In the genomic region with DNA sequence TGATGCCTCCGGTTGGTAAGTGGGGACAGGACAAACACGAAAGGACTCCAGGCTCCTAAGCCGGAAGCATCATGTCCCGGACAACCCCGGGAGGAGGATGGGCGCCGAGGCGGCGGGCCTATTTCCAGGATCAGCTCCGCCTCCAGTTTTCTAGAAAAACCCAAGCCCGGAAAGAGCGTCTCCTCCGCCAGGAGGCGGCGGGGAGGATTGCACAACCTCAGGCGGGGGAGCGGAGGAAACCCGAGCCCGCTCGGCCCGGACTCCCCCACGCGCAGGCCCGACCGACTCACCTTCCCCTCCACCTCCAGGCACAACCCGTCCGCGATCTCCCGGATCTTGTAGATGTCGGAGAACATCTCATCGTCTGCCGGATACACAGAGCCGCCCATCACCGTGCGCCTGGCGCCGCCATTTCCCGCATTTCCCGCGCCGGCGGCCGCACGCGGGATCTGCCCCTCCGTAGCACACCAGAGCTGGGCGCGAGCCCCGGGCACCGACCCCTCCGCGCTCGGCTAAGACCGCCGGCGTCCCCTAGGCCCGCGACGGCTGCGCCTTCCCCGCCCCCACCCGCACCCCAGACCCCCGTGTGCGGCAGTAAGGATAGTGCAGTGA, we compare ENCODE assay signal across 8 cellular contexts. TPM values are rescaled to one million over a fixed set of nuclear protein-coding genes. Genes with fewer than 3 reads are reported as not detected.
DNase-seq lines count a peak whose midpoint lies in the region; ATAC-seq and TF ChIP-seq lines count a peak whose summit lies in the region.

No MANE protein-coding gene starts in this region.

- peaks cover 27% of the 10 kb centered on the region for H3K4me1 Mint-ChIP-seq in Caco-2 (ENCODE audit: low read depth, unreplicated experiment)

- H3K36me3 ChIP-seq in Caco-2 (ENCODE audit: control insufficient read depth, insufficient read depth, low read length) (peaks cover 20% of the 10 kb centered on the region), OCI-LY7 (ENCODE audit: insufficient read depth, low read length) (peaks cover 62% of the 10 kb centered on the region), esophagus (ENCODE audit: control insufficient read depth in 2 of 2, insufficient read depth in 2 of 2, low read length in 1 of 2) (peaks cover 4 to 16% of the 10 kb centered on the region in 2 donors), muscle layer of colon (ENCODE audit: insufficient read depth, low read length) (peaks cover 46% of the 10 kb centered on the region)

- H3K9me3 ChIP-seq in Caco-2 (no peaks in the 10 kb centered on the region), OCI-LY7 (ENCODE audit: low read length) (no peaks in the 10 kb centered on the region), esophagus (ENCODE audit: control insufficient read depth in 2 of 2, insufficient read depth in 1 of 2, low read depth in 1 of 2, low read length in 1 of 2) (no peaks in the 10 kb centered on the region), muscle layer of colon (ENCODE audit: low read length) (no peaks in the 10 kb centered on the region)

- H3K4me1 ChIP-seq in Caco-2, result peaks cover 47% of the 10 kb centered on the region
- H3K4me1 ChIP-seq in OCI-LY7 (ENCODE audit: insufficient read depth, low read length, poor library complexity, severe bottlenecking), result peaks cover 46% of the 10 kb centered on the region
- H3K4me1 ChIP-seq in esophagus (ENCODE audit: control insufficient read depth in 2 of 2, insufficient read depth in 2 of 2, low read length in 1 of 2), result peaks cover 3 to 4% of the 10 kb centered on the region in 2 donors
- peaks cover 42% of the 10 kb centered on the region for H3K4me1 ChIP-seq in muscle layer of colon (ENCODE audit: insufficient read depth, low read length)

- POLR2A ChIA-PET in Caco-2 (lab: Charles Lee) (interaction anchor here (0.6 to 2.6 kb wide), 5 partner anchors 10 to 77 kb away, joined by 3 to 26 read pairs (median 12); partner anchors contain the start of gene SLC25A30), OCI-LY7 (lab: Charles Lee) (interaction anchor here (0.7 to 2.3 kb wide), 6 partner anchors 9 to 915 kb away, joined by 3 to 24 read pairs (median 4); partner anchors contain the start of gene COG3)

- BruUV-seq in Caco-2 (replicated peaks; lab: Mats Ljungman, UMichigan), result TSS peak; percentile 33
- BruUV-seq in OCI-LY7 (replicated peaks; lab: Mats Ljungman, UMichigan), result no TSS peak

- peaks cover 84% of the 10 kb centered on the region for H3K36me3 Mint-ChIP-seq in Caco-2 (ENCODE audit: insufficient read depth, unreplicated experiment)

- H3K79me2 ChIP-seq in OCI-LY7 (ENCODE audit: insufficient read depth, low read depth, low read length), result peaks cover 69% of the 10 kb centered on the region

- H3K27me3 Mint-ChIP-seq in Caco-2 (ENCODE audit: insufficient read depth, unreplicated experiment), result no peaks in the 10 kb centered on the region

- H3K4me3 Mint-ChIP-seq in Caco-2 (ENCODE audit: unreplicated experiment), result peak overlapping the region; percentile 94

- no peaks in the 10 kb centered on the region for H3K27me3 ChIP-seq in Caco-2 (replicated peaks; ENCODE audit: control insufficient read depth, insufficient read depth, low read length)
- no peaks in the 10 kb centered on the region for H3K27me3 ChIP-seq in esophagus (ENCODE audit: control insufficient read depth in 1 of 2, insufficient read depth in 2 of 2, low read length in 2 of 2)
- H3K27me3 ChIP-seq in muscle layer of colon (ENCODE audit: control insufficient read depth in 1 of 2, insufficient read depth in 2 of 2, low read length in 2 of 2), result no peaks in the 10 kb centered on the region

- peak overlapping the region; percentile 79 for H3K4me3 ChIP-seq in Caco-2 (ENCODE audit: low read depth, low read length)
- H3K4me3 ChIP-seq in OCI-LY7 (ENCODE audit: low read depth, low read length, poor library complexity, severe bottlenecking), result peak overlapping the region; percentile 82
- H3K4me3 ChIP-seq in esophagus (ENCODE audit: low read depth in 1 of 2, low read length in 2 of 2), result peak overlapping the region; percentile 80 to 98
- peak overlapping the region; percentile 82 to 100 for H3K4me3 ChIP-seq in muscle layer of colon (ENCODE audit: low read depth in 1 of 2, low read length in 2 of 2)

- H3K9me3 Mint-ChIP-seq in Caco-2 (ENCODE audit: unreplicated experiment), result no peaks in the 10 kb centered on the region

- 1% methylated on average over 64 of the region's 64 CpGs for WGBS in esophagus, 2 donors

- peak; percentile 28 for ATAC-seq in GM19468 (IDR thresholded peaks at IDR 0.05; ENCODE audit: extremely low read depth, unreplicated experiment)

- H3K27ac Mint-ChIP-seq in Caco-2 (ENCODE audit: unreplicated experiment), result peak overlapping the region; percentile 98

- H3K27ac ChIP-seq in OCI-LY7 (ENCODE audit: low read depth, low read length, poor library complexity, severe bottlenecking) (peak overlapping the region; percentile 78), esophagus (ENCODE audit: low read depth in 2 of 2, low read length in 1 of 2) (peak overlapping the region; percentile 99 to 100), muscle layer of colon (ENCODE audit: low read depth, low read length) (peak overlapping the region; percentile 100)

- intact Hi-C loops in Caco-2 (cut with micrococcal nuclease; ENCODE audit: unreplicated experiment), result loop anchor here (1.0 to 2.0 kb wide), 4 partner anchors 54 to 186 kb away; partner anchors contain the start of genes COG3 and SLC25A30
- intact Hi-C loops in OCI-LY7 (cut with micrococcal nuclease; ENCODE audit: unreplicated experiment), result loop anchor here (2.0 to 5.0 kb wide), 3 partner anchors 124 to 842 kb away; partner anchors contain the start of genes COG3, LCP1 and TSC22D1

- peak; percentile 45 to 59 for TF ChIP-seq CTCF in Caco-2 (IDR thresholded peaks at IDR 0.05; ENCODE audit: insufficient read depth in 1 of 2, low read depth in 1 of 2, low read length in 1 of 2, severe bottlenecking in 1 of 2, unreplicated experiment in 1 of 2)
- TF ChIP-seq CTCF in OCI-LY7 (conservative IDR thresholded peaks at IDR 0.05; ENCODE audit: low read length), result peak; percentile 54

- peaks cover 48% of the 10 kb centered on the region for H4K20me1 ChIP-seq in OCI-LY7 (ENCODE audit: insufficient read depth, low read length)

- H3K4me2 ChIP-seq in OCI-LY7 (ENCODE audit: low read length), result peak overlapping the region; percentile 82

- CTCF ChIA-PET in Caco-2 (lab: Charles Lee) (interaction anchor here (0.6 to 1.4 kb wide), 5 partner anchors 9 to 181 kb away, joined by 3 to 6 read pairs (median 4); no protein-coding TSS in a partner anchor), OCI-LY7 (lab: Charles Lee; ENCODE audit: unreplicated experiment) (no interaction called here)

- H3K9ac ChIP-seq in muscle layer of colon (ENCODE audit: low read length), result peak overlapping the region; percentile 77

- H2AFZ ChIP-seq in OCI-LY7 (ENCODE audit: low read length), result no peak overlapping the region

- H3K9me2 ChIP-seq in OCI-LY7 (ENCODE audit: insufficient read depth, low read length), result no peaks in the 10 kb centered on the region

- DNase-seq in Caco-2, result peak; percentile 90 to 92
- DNase-seq in HT-29 (ENCODE audit: low spot score), result peak; percentile 92
- DNase-seq in OCI-LY7 (ENCODE audit: low spot score), result peak; percentile 82
- peak; percentile 86 to 89 for DNase-seq in activated T-cell treated with anti-CD3 and anti-CD28 coated beads, Interleukin-2, amount 50 U/mL, for 48 hours
- DNase-seq in stimulated activated CD8-positive, alpha-beta memory T cell treated with anti-CD3 and anti-CD28 coated beads, Interleukin-4, amount 100 ng/mL, for 48 hours, result peak; percentile 87

RNA-seq across cellular contexts. Expression of gene TPT1, which starts 0.5 kb away (rescaled TPM):
- total RNA-seq in Caco-2 (2022) (3,524 and 3,611 TPM in 2 replicates), OCI-LY7 (2022) (2,337 and 2,698 TPM in 2 replicates)
- 1,597 and 1,598 TPM in 2 replicates for total RNA-seq in HT-29 (2014; rRNA removed; shearing (Covaris generic))
- 1,996 and 2,481 TPM in 2 replicates for total RNA-seq in OCI-LY7 (2014; rRNA removed; shearing (Covaris generic))
- polyA plus RNA-seq in esophagus, result 1,000 to 10,000 TPM; 5,857 to 6,692 TPM

Comparison
In these comparisons a context has a peak if more than half of its experiments do, and no peak if none do; other contexts are left out.
1. Peak in every context shown above with its lines: DNase-seq, ATAC-seq, H3K4me3 ChIP-seq and H3K27ac ChIP-seq.